1 cellular context compared by ENCODE assay signal in the genomic region with DNA sequence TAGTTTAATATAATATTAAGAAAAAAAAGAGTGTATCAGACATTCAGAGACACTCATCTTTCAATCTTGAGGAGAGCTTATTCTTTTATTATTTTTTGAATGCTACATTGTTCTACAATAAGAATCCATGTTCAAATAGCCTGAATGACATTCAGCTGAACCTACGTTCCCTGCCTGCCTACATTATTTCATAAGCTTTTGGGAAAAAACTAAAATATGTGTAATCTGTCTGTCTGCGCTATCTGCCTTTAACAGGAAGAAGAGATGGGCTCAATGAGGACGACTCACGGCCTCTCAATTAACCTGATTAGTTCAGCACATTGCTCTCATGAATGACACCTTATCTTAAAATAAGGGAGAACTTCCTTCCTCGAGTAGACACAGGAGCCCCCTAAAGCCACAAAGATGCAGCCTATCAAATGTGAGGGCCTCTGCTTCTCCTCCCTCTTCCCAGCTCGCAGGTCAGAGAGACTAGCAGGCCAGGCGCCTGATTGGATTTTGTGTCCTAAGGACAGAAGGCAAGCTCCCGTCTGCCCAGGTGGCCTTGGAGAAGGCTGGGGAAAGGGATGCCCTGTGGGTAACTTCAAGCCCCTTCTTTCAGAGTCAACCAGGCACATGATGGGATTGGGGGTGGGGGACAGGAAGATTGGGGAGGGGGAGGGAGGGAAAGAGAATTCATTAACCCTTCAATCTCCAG.
TF ChIP-seq lines count a peak whose summit lies in the region.

No MANE protein-coding gene starts in this region.

TF ChIP-seq in SK-N-SH, 30 proteins besides CTCF, POLR2A, EP300 and RAD21 (continued from another document):
- TF ChIP-seq, protein P1, sequence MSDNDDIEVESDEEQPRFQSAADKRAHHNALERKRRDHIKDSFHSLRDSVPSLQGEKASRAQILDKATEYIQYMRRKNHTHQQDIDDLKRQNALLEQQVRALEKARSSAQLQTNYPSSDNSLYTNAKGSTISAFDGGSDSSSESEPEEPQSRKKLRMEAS (IDR thresholded peaks at IDR 0.05; ENCODE audit: low read depth) = no peak
- TF ChIP-seq, protein P2, sequence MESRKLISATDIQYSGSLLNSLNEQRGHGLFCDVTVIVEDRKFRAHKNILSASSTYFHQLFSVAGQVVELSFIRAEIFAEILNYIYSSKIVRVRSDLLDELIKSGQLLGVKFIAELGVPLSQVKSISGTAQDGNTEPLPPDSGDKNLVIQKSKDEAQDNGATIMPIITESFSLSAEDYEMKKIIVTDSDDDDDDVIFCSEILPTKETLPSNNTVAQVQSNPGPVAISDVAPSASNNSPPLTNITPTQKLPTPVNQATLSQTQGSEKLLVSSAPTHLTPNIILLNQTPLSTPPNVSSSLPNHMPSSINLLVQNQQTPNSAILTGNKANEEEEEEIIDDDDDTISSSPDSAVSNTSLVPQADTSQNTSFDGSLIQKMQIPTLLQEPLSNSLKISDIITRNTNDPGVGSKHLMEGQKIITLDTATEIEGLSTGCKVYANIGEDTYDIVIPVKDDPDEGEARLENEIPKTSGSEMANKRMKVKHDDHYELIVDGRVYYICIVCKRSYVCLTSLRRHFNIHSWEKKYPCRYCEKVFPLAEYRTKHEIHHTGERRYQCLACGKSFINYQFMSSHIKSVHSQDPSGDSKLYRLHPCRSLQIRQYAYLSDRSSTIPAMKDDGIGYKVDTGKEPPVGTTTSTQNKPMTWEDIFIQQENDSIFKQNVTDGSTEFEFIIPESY (IDR thresholded peaks at IDR 0.05; ENCODE audit: borderline replicate concordance, low read depth) = no peak
- TF ChIP-seq SMC3 (IDR thresholded peaks at IDR 0.05; ENCODE audit: low read depth, low read length) (no peak), MXI1 (IDR thresholded peaks at IDR 0.05; ENCODE audit: low read depth, low read length) (no peak), TAF1 (IDR thresholded peaks at IDR 0.05; ENCODE audit: borderline replicate concordance, low read depth, low read length) (no peak), FOSL2 (IDR thresholded peaks at IDR 0.05; ENCODE audit: borderline replicate concordance, low read depth) (no peak), RCOR1 (IDR thresholded peaks at IDR 0.05; ENCODE audit: low read length) (no peak), GATA2 (CRISPR knock-in tag; IDR thresholded peaks at IDR 0.05) (no peak), TEAD4 (IDR thresholded peaks at IDR 0.05; ENCODE audit: borderline replicate concordance, insufficient read depth) (no peak)
- TF ChIP-seq, protein P3, sequence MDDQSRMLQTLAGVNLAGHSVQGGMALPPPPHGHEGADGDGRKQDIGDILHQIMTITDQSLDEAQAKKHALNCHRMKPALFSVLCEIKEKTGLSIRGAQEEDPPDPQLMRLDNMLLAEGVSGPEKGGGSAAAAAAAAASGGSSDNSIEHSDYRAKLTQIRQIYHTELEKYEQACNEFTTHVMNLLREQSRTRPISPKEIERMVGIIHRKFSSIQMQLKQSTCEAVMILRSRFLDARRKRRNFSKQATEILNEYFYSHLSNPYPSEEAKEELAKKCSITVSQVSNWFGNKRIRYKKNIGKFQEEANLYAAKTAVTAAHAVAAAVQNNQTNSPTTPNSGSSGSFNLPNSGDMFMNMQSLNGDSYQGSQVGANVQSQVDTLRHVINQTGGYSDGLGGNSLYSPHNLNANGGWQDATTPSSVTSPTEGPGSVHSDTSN (IDR thresholded peaks at IDR 0.05) = no peak
